In genomic region chr2:62321370-62321769, GRCh38 we compare ENCODE assay signal across 31 cellular contexts.
DNase-seq lines count a peak whose midpoint lies in the region; ATAC-seq, FAIRE-seq and TF ChIP-seq lines count a peak whose summit lies in the region.
"Had no signal": no experiment of that assay in that cellular context is flagged by ENCODE, and none has a peak within 500 bp of the region (broad histone marks: within the 10 kb centered on the region; RNA-seq: fewer than 3 reads in every experiment).

No MANE protein-coding gene starts in this region.

- peaks cover 9% of the 10 kb centered on the region for H3K9me3 Mint-ChIP-seq in activated CD4-positive, alpha-beta T cell treated with anti-CD3 and anti-CD28 coated beads, Interleukin-2, amount 10 ng/mL, durations not matched to agents 24 days and 14 days
- H3K9me3 Mint-ChIP-seq in activated CD4-positive, alpha-beta T cell treated with anti-CD3 and anti-CD28 coated beads, Interleukin-2, amount 10 ng/mL, durations not matched to agents 7 days and 5 days: peaks cover 15% of the 10 kb centered on the region

- no peaks in the 10 kb centered on the region for H3K23me2 ChIP-seq in H1 (ENCODE audit: low read depth, low read length)

- H3K27ac ChIP-seq in H1 (ENCODE audit: low read depth, low read length): no peak overlapping the region
- no peak overlapping the region for H3K27ac ChIP-seq in small intestine (ENCODE audit: low read depth in 1 of 2, low read length in 1 of 2)
- H3K27ac ChIP-seq: C4-2B, GM23248, heart left ventricle, HL-60, pancreas, SJCRH30, skin epidermis, vagina, VCaP had no signal

- H3K79me2 ChIP-seq in H1 (ENCODE audit: control insufficient read depth in 1 of 2, insufficient read depth in 2 of 2, low read length in 2 of 2): no peaks in the 10 kb centered on the region

- intact Hi-C loops in activated CD4-positive, alpha-beta T cell treated with anti-CD3 and anti-CD28 coated beads, Interleukin-2, amount 10 ng/mL, durations not matched to agents 24 days and 14 days (cut with micrococcal nuclease): no loop called here

- H3K4me2 ChIP-seq in H1 (ENCODE audit: insufficient read depth in 1 of 2, low read depth in 2 of 2, low read length in 2 of 2): peak overlapping the region; percentile 28 to 43; a peak in 3 of 4 replicates

- no peak for ATAC-seq in HG03175 (IDR thresholded peaks at IDR 0.05; ENCODE audit: unreplicated experiment)
- ATAC-seq: activated T-cell treated with anti-CD3 and anti-CD28 coated beads, Interleukin-2, amount 50 U/mL, for 4 hours; heart left ventricle; pancreas had no signal

- no peak overlapping the region for H2BK120ac ChIP-seq in H1 (replicated peaks; ENCODE audit: low read depth, low read length)

- no peak overlapping the region for H2BK12ac ChIP-seq in H1 (ENCODE audit: low read depth, low read length)

- no peaks in the 10 kb centered on the region for H3K27me3 Mint-ChIP-seq in activated CD4-positive, alpha-beta T cell treated with anti-CD3 and anti-CD28 coated beads, Interleukin-2, amount 10 ng/mL, durations not matched to agents 24 days and 14 days
- peaks cover 2% of the 10 kb centered on the region for H3K27me3 Mint-ChIP-seq in activated CD4-positive, alpha-beta T cell treated with anti-CD3 and anti-CD28 coated beads, Interleukin-2, amount 10 ng/mL, durations not matched to agents 7 days and 5 days

- POLR2A ChIA-PET in activated CD4-positive, alpha-beta T cell treated with anti-CD3 and anti-CD28 coated beads, Interleukin-2, amount 10 ng/mL, durations not matched to agents 7 days and 5 days (lab: Charles Lee): no interaction called here
- POLR2A ChIA-PET in H1 (lab: Charles Lee; ENCODE audit: partially characterized antibody): no interaction called here

- no peak overlapping the region for H2BK15ac ChIP-seq in H1 (ENCODE audit: low read length)

- H2BK5ac ChIP-seq in H1 (ENCODE audit: low read depth, low read length): peak overlapping the region; percentile 30; the same call in 1 of the 2 replicates

- WGBS in H1 (ENCODE audit: extremely low coverage in 1 of 2, insufficient coverage in 1 of 2, insufficient read length in 1 of 2, insufficient replicate concordance in 2 of 2, low coverage in 1 of 2, low lambda C conversion rate in 2 of 2, missing lambda C conversion rate in 1 of 2), 2 experiments: 29% methylated on average over 4 of the region's 4 CpGs; no CpG with 5 or more reads in 1 of the 2 experiments
- 71 to 84% (median 79%) methylated on average over 4 of the region's 4 CpGs for WGBS in small intestine, 3 donors

- H2BK20ac ChIP-seq in H1 (ENCODE audit: low read length): no peak overlapping the region

- H4K5ac ChIP-seq in H1 (ENCODE audit: insufficient read length, low read depth, low read length): no peak overlapping the region

- H3K9me3 ChIP-seq in H1 (ENCODE audit: insufficient read depth in 2 of 2, low read depth in 1 of 2, low read length in 1 of 2) (no peaks in the 10 kb centered on the region), neuron (ENCODE audit: low read length) (no peaks in the 10 kb centered on the region), small intestine (ENCODE audit: control insufficient read depth, low read depth) (no peaks in the 10 kb centered on the region)
- H3K9me3 ChIP-seq: pancreas, vagina had no signal

- no peak for TF ChIP-seq EP300 in H1 (IDR thresholded peaks at IDR 0.05; ENCODE audit: borderline replicate concordance in 1 of 2, low read depth in 2 of 2, low read length in 2 of 2)

- H2AFZ ChIP-seq in H1 (ENCODE audit: low read length) (no peak overlapping the region), neuron (ENCODE audit: low read depth, low read length) (peak overlapping the region; percentile 47)
- H2AFZ ChIP-seq: GM23248 had no signal

- no peak overlapping the region for H3K23ac ChIP-seq in H1 (ENCODE audit: insufficient read length)

- H3K4me3 ChIP-seq in H1 (ENCODE audit: extremely low read depth in 1 of 4, insufficient read depth in 2 of 4, low read depth in 3 of 4, low read length in 4 of 4) (no peak overlapping the region; a peak in 1 of 8 replicates), neuron (ENCODE audit: low read length) (no peak overlapping the region), small intestine (ENCODE audit: low read depth in 1 of 2, low read length in 2 of 2) (no peak overlapping the region)
- H3K4me3 ChIP-seq: GM23248, heart left ventricle, pancreas, SJCRH30, skin epidermis, vagina had no signal

- no peak overlapping the region for H4K8ac ChIP-seq in H1 (ENCODE audit: extremely low read depth, insufficient read depth, low read length)

- peak overlapping the region; percentile 1; the same call in 1 of the 2 replicates for H3K18ac ChIP-seq in H1 (ENCODE audit: extremely low read depth, low read length)

- TF ChIP-seq POLR2A in H1 (IDR thresholded peaks at IDR 0.05; ENCODE audit: control extremely low read depth in 1 of 2, low read depth in 2 of 2, low read length in 2 of 2): no peak

- H3K36me3 Mint-ChIP-seq in activated CD4-positive, alpha-beta T cell treated with anti-CD3 and anti-CD28 coated beads, Interleukin-2, amount 10 ng/mL, durations not matched to agents 24 days and 14 days (ENCODE audit: low read depth): peaks cover 3% of the 10 kb centered on the region
- H3K36me3 Mint-ChIP-seq in activated CD4-positive, alpha-beta T cell treated with anti-CD3 and anti-CD28 coated beads, Interleukin-2, amount 10 ng/mL, durations not matched to agents 7 days and 5 days (ENCODE audit: low read depth): no peaks in the 10 kb centered on the region

- H3K4me1 ChIP-seq in H1 (replicated peaks in 1 of 4; ENCODE audit: control insufficient read depth in 3 of 4, insufficient read depth in 4 of 4, low read length in 3 of 4): peaks cover 0 to 17% (median 6%) of the 10 kb centered on the region in 4 experiments; a peak in 5 of 7 replicates
- H3K4me1 ChIP-seq in neuron (ENCODE audit: insufficient read depth, low read length): peaks cover 14% of the 10 kb centered on the region
- no peaks in the 10 kb centered on the region for H3K4me1 ChIP-seq in small intestine (ENCODE audit: control insufficient read depth in 2 of 2, insufficient read depth in 1 of 2, low read depth in 1 of 2, low read length in 1 of 2)
- H3K4me1 ChIP-seq: heart left ventricle, pancreas, SJCRH30, vagina had no signal

- no peak overlapping the region for H3K14ac ChIP-seq in H1 (ENCODE audit: insufficient read length)

- H3K4me3 Mint-ChIP-seq in activated CD4-positive, alpha-beta T cell treated with anti-CD3 and anti-CD28 coated beads, Interleukin-2, amount 10 ng/mL, durations not matched to agents 24 days and 14 days: no peak overlapping the region
- no peak overlapping the region for H3K4me3 Mint-ChIP-seq in activated CD4-positive, alpha-beta T cell treated with anti-CD3 and anti-CD28 coated beads, Interleukin-2, amount 10 ng/mL, durations not matched to agents 7 days and 5 days
- H3K4me3 Mint-ChIP-seq: activated T-cell treated with anti-CD3 and anti-CD28 coated beads, Interleukin-2, amount 50 U/mL, for 4 hours; nephron had no signal

- H3K27ac Mint-ChIP-seq in activated CD4-positive, alpha-beta T cell treated with anti-CD3 and anti-CD28 coated beads, Interleukin-2, amount 10 ng/mL, durations not matched to agents 24 days and 14 days: peak overlapping the region; percentile 65
- no peak overlapping the region for H3K27ac Mint-ChIP-seq in activated CD4-positive, alpha-beta T cell treated with anti-CD3 and anti-CD28 coated beads, Interleukin-2, amount 10 ng/mL, durations not matched to agents 7 days and 5 days

- no peaks in the 10 kb centered on the region for H3K79me1 ChIP-seq in H1 (ENCODE audit: low read depth, low read length)

- H3K4me1 Mint-ChIP-seq in activated CD4-positive, alpha-beta T cell treated with anti-CD3 and anti-CD28 coated beads, Interleukin-2, amount 10 ng/mL, durations not matched to agents 24 days and 14 days: peaks cover 12% of the 10 kb centered on the region
- no peaks in the 10 kb centered on the region for H3K4me1 Mint-ChIP-seq in activated CD4-positive, alpha-beta T cell treated with anti-CD3 and anti-CD28 coated beads, Interleukin-2, amount 10 ng/mL, durations not matched to agents 7 days and 5 days

- no peaks in the 10 kb centered on the region for H3K27me3 ChIP-seq in H1 (replicated peaks in 1 of 4; ENCODE audit: control insufficient read depth in 3 of 4, extremely low read depth in 1 of 4, insufficient read depth in 3 of 4, low read length in 3 of 4)
- H3K27me3 ChIP-seq in neuron (ENCODE audit: insufficient read depth, low read length): no peaks in the 10 kb centered on the region
- H3K27me3 ChIP-seq in small intestine (ENCODE audit: control insufficient read depth in 2 of 2, insufficient read depth in 2 of 2, low read length in 2 of 2): no peaks in the 10 kb centered on the region
- H3K27me3 ChIP-seq: heart left ventricle, pancreas, SJCRH30, vagina had no signal

- TF ChIP-seq CTCF in H1 (IDR thresholded peaks at IDR 0.05; ENCODE audit: control extremely low read depth in 1 of 3, insufficient read depth in 1 of 3, low read depth in 1 of 3, low read length in 3 of 3): no peak

- H3K36me3 ChIP-seq in H1 (ENCODE audit: control insufficient read depth in 2 of 4, insufficient read depth in 4 of 4, low read length in 3 of 4): peaks cover 0 to 4% (median 0%) of the 10 kb centered on the region in 4 experiments; a peak in 1 of 8 replicates
- H3K36me3 ChIP-seq in neuron (ENCODE audit: insufficient read depth, low read length): no peaks in the 10 kb centered on the region
- no peaks in the 10 kb centered on the region for H3K36me3 ChIP-seq in small intestine (ENCODE audit: control insufficient read depth in 2 of 2, insufficient read depth in 2 of 2, low read length in 2 of 2)
- H3K36me3 ChIP-seq: heart left ventricle, pancreas, SJCRH30, vagina had no signal

- H4K20me1 ChIP-seq in H1 (replicated peaks in 1 of 2; ENCODE audit: control insufficient read depth in 1 of 2, insufficient read depth in 2 of 2, low read length in 2 of 2): no peaks in the 10 kb centered on the region

- 0 out of 2 replicates have a peak overlapping the region, but pooled peaks have one; percentile 46 for H2AK5ac ChIP-seq in H1 (ENCODE audit: low read depth, low read length)

- TF ChIP-seq RAD21 in H1 (IDR thresholded peaks at IDR 0.05 in 1 of 2, conservative IDR thresholded peaks at IDR 0.05 in 1 of 2; ENCODE audit: low read depth in 2 of 2, low read length in 2 of 2): no peak

- H3K56ac ChIP-seq in H1 (replicated peaks; ENCODE audit: insufficient read length, low read depth, low read length): no peak overlapping the region

- no peak overlapping the region for H4K91ac ChIP-seq in H1 (replicated peaks; ENCODE audit: insufficient read length, low read length)

- H3K9ac ChIP-seq in H1 (replicated peaks in 1 of 4; ENCODE audit: extremely low read depth in 1 of 4, low read depth in 3 of 4, low read length in 3 of 4): no peak overlapping the region
- H3K9ac ChIP-seq: GM23248 had no signal

- FAIRE-seq in H1 (lab: Jason Lieb, UNC) (no peak), small intestine (lab: Jason Lieb, UNC) (no peak)
- FAIRE-seq: G401.6, kidney, pancreas had no signal

- CTCF ChIA-PET in activated CD4-positive, alpha-beta T cell treated with anti-CD3 and anti-CD28 coated beads, Interleukin-2, amount 10 ng/mL, durations not matched to agents 7 days and 5 days (lab: Charles Lee): interaction anchor here (1.1 kb wide), 1 partner anchor 16 kb away, joined by 3 read pairs; no protein-coding TSS in a partner anchor
- CTCF ChIA-PET in H1 (lab: Charles Lee; ENCODE audit: partially characterized antibody): interaction anchor here (0.6 to 2.3 kb wide), 5 partner anchors 12 to 90 kb away, joined by 3 to 7 read pairs (median 3); no protein-coding TSS in a partner anchor

- DNase-seq in activated CD4-positive, alpha-beta T cell treated with anti-CD3 and anti-CD28 coated beads, Interleukin-2, amount 10 ng/mL, durations not matched to agents 24 days and 14 days: no peak
- no peak for DNase-seq in activated CD4-positive, alpha-beta T cell treated with anti-CD3 and anti-CD28 coated beads, Interleukin-2, amount 10 ng/mL, durations not matched to agents 7 days and 5 days
- DNase-seq in SK-N-DZ (ENCODE audit: low spot score) (peak; percentile 58), H1 (ENCODE audit: low read depth in 1 of 2, low spot score in 2 of 2) (no peak), small intestine (no peak), NCI-H526 (lab: John Stamatoyannopoulos, UW) (no peak)
- DNase-seq: activated CD4-positive, alpha-beta T cell treated with anti-CD3 and anti-CD28 coated beads for 48 hours; activated T-cell treated with anti-CD3 and anti-CD28 coated beads, Interleukin-2, amount 50 U/mL, for 4 hours; Calu3; DMS79; foreskin melanocyte; GM23248; heart left ventricle; kidney; NCI-H1417 treated with DMSO at 0.1 percent for 48 hours; NCI-H2081; NCI-H446; pancreas; RPMI8226; SJCRH30; stimulated activated naive CD4-positive, alpha-beta T cell treated with Interleukin-2 at 50 U/mL for 16 hours; T1000 had no signal

- no peak overlapping the region for H3K4ac ChIP-seq in H1 (replicated peaks; ENCODE audit: insufficient read length, low read depth, low read length)
